ENCODE assay signal across 8 cellular contexts in the genomic region with DNA sequence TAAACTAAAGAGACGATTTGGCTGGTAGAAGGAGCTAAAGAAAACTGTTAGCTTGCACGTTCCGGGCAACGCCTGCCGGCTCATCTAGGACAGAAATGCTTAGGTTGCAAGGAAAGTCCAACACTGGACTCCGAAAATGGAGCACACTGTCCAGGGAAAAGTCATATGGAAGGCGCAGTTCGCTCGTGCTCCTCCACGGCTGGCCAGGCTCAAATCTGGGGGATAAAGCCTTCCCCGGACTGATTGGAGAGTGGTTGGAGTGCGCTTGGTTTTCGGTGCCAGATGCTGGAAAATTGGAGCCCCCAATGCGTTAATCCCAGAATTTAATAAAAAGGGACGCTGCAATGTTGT. TPM values are rescaled to one million over a fixed set of nuclear protein-coding genes. Genes with fewer than 3 reads are reported as not detected.
A peak's percentile ranks its signal among the peaks of the same experiment; 100 is the strongest.
DNase-seq lines count a peak whose midpoint lies in the region; ATAC-seq, FAIRE-seq and TF ChIP-seq lines count a peak whose summit lies in the region.

No MANE protein-coding gene starts in this region.

- peak; percentile 19 for DNase-seq in GM03348 (ENCODE audit: low spot score)
- no peak for DNase-seq in astrocyte (ENCODE audit: low read depth)
- DNase-seq in iPS DF 6.9 (ENCODE audit: low read depth, low spot score) = no peak
- DNase-seq in retina = peak; percentile 75
- no peak for DNase-seq in GM13977 (ENCODE audit: low spot score)
- no peak for DNase-seq in activated T-cell treated with anti-CD3 and anti-CD28 coated beads, Interleukin-2, amount 50 U/mL, for 24 hours
- no peak for DNase-seq in activated naive CD8-positive, alpha-beta T cell treated with anti-CD3 and anti-CD28 coated beads for 36 hours

- no peaks in the 10 kb centered on the region for H3K36me3 ChIP-seq in astrocyte (ENCODE audit: insufficient read depth, low read length)
- no peaks in the 10 kb centered on the region for H3K36me3 ChIP-seq in iPS DF 6.9 (ENCODE audit: control insufficient read depth, insufficient read depth, low read length)

- peaks cover 3% of the 10 kb centered on the region for H4K20me1 ChIP-seq in astrocyte (ENCODE audit: insufficient read depth, low read length)

- no peaks in the 10 kb centered on the region for H3K27me3 ChIP-seq in astrocyte (ENCODE audit: insufficient read depth, low read length)
- peaks cover 23% of the 10 kb centered on the region for H3K27me3 ChIP-seq in iPS DF 6.9 (ENCODE audit: control insufficient read depth, insufficient read depth, low read length)

- WGBS in iPS DF 6.9 (ENCODE audit: insufficient coverage, insufficient read length) = no CpG with 5 or more reads among the region's 15 CpGs

- in situ Hi-C loops in GM13977 (cut with MboI; ENCODE audit: low pct_unique_long_range_greater_than_20kb, low sequenced_read_pairs, unreplicated experiment) = no loop called here

- no peak for FAIRE-seq in astrocyte (lab: Jason Lieb, UNC)

- peak overlapping the region; percentile 98 for H3K4me2 ChIP-seq in astrocyte (ENCODE audit: low read length)

- H3K36me3 Mint-ChIP-seq in astrocyte (ENCODE audit: low read depth, unreplicated experiment) = no peaks in the 10 kb centered on the region
- no peaks in the 10 kb centered on the region for H3K36me3 Mint-ChIP-seq in activated T-cell treated with anti-CD3 and anti-CD28 coated beads, Interleukin-2, amount 50 U/mL, for 24 hours (ENCODE audit: low read depth)
- no peaks in the 10 kb centered on the region for H3K36me3 Mint-ChIP-seq in activated naive CD8-positive, alpha-beta T cell treated with anti-CD3 and anti-CD28 coated beads for 36 hours

- peak overlapping the region; percentile 94 for H3K4me3 Mint-ChIP-seq in astrocyte (ENCODE audit: unreplicated experiment)
- H3K4me3 Mint-ChIP-seq in activated T-cell treated with anti-CD3 and anti-CD28 coated beads, Interleukin-2, amount 50 U/mL, for 24 hours = no peak overlapping the region
- H3K4me3 Mint-ChIP-seq in activated naive CD8-positive, alpha-beta T cell treated with anti-CD3 and anti-CD28 coated beads for 36 hours = no peak overlapping the region

- peaks cover 29% of the 10 kb centered on the region for H3K4me1 Mint-ChIP-seq in astrocyte (ENCODE audit: low read depth, unreplicated experiment)
- H3K4me1 Mint-ChIP-seq in activated T-cell treated with anti-CD3 and anti-CD28 coated beads, Interleukin-2, amount 50 U/mL, for 24 hours (ENCODE audit: low read depth) = peaks cover 6% of the 10 kb centered on the region
- H3K4me1 Mint-ChIP-seq in activated naive CD8-positive, alpha-beta T cell treated with anti-CD3 and anti-CD28 coated beads for 36 hours = peaks cover 7% of the 10 kb centered on the region

- H3K4me1 ChIP-seq in astrocyte (ENCODE audit: insufficient read depth, low read length) = peaks cover 27% of the 10 kb centered on the region
- no peaks in the 10 kb centered on the region for H3K4me1 ChIP-seq in iPS DF 6.9 (ENCODE audit: control insufficient read depth, insufficient read depth, low read length)

- peak overlapping the region; percentile 78 for H3K27ac ChIP-seq in astrocyte (ENCODE audit: low read depth, low read length)
- no peak overlapping the region for H3K27ac ChIP-seq in iPS DF 6.9 (ENCODE audit: low read length)

- H2AFZ ChIP-seq in astrocyte (ENCODE audit: low read depth, low read length) = peak overlapping the region; percentile 51

- no peak for ATAC-seq in HG03521 (IDR thresholded peaks at IDR 0.05; ENCODE audit: unreplicated experiment)

- no peaks in the 10 kb centered on the region for H3K9me3 Mint-ChIP-seq in astrocyte (ENCODE audit: unreplicated experiment)
- no peaks in the 10 kb centered on the region for H3K9me3 Mint-ChIP-seq in activated T-cell treated with anti-CD3 and anti-CD28 coated beads, Interleukin-2, amount 50 U/mL, for 24 hours
- no peaks in the 10 kb centered on the region for H3K9me3 Mint-ChIP-seq in activated naive CD8-positive, alpha-beta T cell treated with anti-CD3 and anti-CD28 coated beads for 36 hours

- H3K27ac Mint-ChIP-seq in astrocyte (ENCODE audit: unreplicated experiment) = peak overlapping the region; percentile 81
- H3K27ac Mint-ChIP-seq in activated T-cell treated with anti-CD3 and anti-CD28 coated beads, Interleukin-2, amount 50 U/mL, for 24 hours = no peak overlapping the region
- H3K27ac Mint-ChIP-seq in activated naive CD8-positive, alpha-beta T cell treated with anti-CD3 and anti-CD28 coated beads for 36 hours = no peak overlapping the region

- H3K9me3 ChIP-seq in astrocyte (ENCODE audit: insufficient read depth, low read depth, low read length) = no peaks in the 10 kb centered on the region
- no peaks in the 10 kb centered on the region for H3K9me3 ChIP-seq in iPS DF 6.9 (ENCODE audit: control insufficient read depth, insufficient read depth, low read length)

- H3K4me3 ChIP-seq in astrocyte (ENCODE audit: insufficient read depth, low read depth, low read length) = peak overlapping the region; percentile 97
- peak overlapping the region; percentile 58; the same call in 1 of the 2 replicates for H3K4me3 ChIP-seq in iPS DF 6.9 (ENCODE audit: low read length)

- H3K9ac ChIP-seq in astrocyte (ENCODE audit: low read length) = peak overlapping the region; percentile 90

- H3K27me3 Mint-ChIP-seq in astrocyte (ENCODE audit: low read depth, unreplicated experiment) = peaks cover 7% of the 10 kb centered on the region
- H3K27me3 Mint-ChIP-seq in activated T-cell treated with anti-CD3 and anti-CD28 coated beads, Interleukin-2, amount 50 U/mL, for 24 hours = peaks cover 61% of the 10 kb centered on the region
- H3K27me3 Mint-ChIP-seq in activated naive CD8-positive, alpha-beta T cell treated with anti-CD3 and anti-CD28 coated beads for 36 hours = peaks cover 69% of the 10 kb centered on the region

- no peak for TF ChIP-seq CTCF in astrocyte (IDR thresholded peaks at IDR 0.05; ENCODE audit: insufficient read depth, low read depth, low read length)
- TF ChIP-seq CTCF in GM13977 (IDR thresholded peaks at IDR 0.05; ENCODE audit: extremely low read depth, insufficient read depth, missing control alignments) = no peak

- peaks cover 56% of the 10 kb centered on the region for H3K79me2 ChIP-seq in astrocyte (ENCODE audit: insufficient read depth, low read length)

RNA-seq across cellular contexts. Expression of a gene that starts 0.9 kb away (rescaled TPM):
- total RNA-seq in astrocyte = 90.1 and 106 TPM in 2 replicates
- not detected for total RNA-seq in activated naive CD8-positive, alpha-beta T cell treated with anti-CD3 and anti-CD28 coated beads for 36 hours

Comparison
In these comparisons a context has a peak if more than half of its experiments do, and no peak if none do; other contexts are left out.
1. DNase-seq: peak in GM03348 (single experiment) and retina (single experiment); none in astrocyte (single experiment), iPS DF 6.9 (single experiment), GM13977 (single experiment), activated T-cell treated with anti-CD3 and anti-CD28 coated beads, Interleukin-2, amount 50 U/mL, for 24 hours (single experiment) and activated naive CD8-positive, alpha-beta T cell treated with anti-CD3 and anti-CD28 coated beads for 36 hours (single experiment).
2. RNA of a gene that starts 0.9 kb away (total RNA-seq): 90.1 to 106 TPM in astrocyte; not detected in activated naive CD8-positive, alpha-beta T cell treated with anti-CD3 and anti-CD28 coated beads for 36 hours; every median in the first group is over 10 times any median in the second.